In the genomic region with DNA sequence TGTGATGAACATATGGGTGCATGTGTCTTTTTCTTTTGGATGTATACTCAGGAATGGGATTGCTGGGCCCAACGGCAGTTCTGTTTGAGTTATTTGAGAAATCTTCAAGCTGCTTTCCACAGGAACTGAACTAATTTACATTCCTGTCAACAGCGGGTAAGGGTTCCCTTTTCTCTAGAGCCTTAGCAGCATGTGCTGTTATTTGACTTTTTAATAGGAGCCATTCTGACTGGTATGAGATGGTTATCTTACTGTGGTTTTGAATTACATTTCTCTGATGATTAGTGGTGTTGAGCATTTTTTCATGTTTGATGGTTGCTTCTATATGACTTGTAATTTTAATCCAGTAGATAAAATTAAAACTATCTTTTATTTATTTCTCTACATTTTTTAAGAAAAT, we compare ENCODE assay signal across 23 cellular contexts.
DNase-seq lines count a peak whose midpoint lies in the region; ATAC-seq, FAIRE-seq and TF ChIP-seq lines count a peak whose summit lies in the region.
"Had no signal": no experiment of that assay in that cellular context is flagged by ENCODE, and none has a peak within 500 bp of the region (broad histone marks: within the 10 kb centered on the region; RNA-seq: fewer than 3 reads in every experiment).

No MANE protein-coding gene starts in this region.

- H3K4me3 ChIP-seq in SJCRH30 (no peak overlapping the region), breast epithelium (no peak overlapping the region)

- DNase-seq in SIG-M5 treated with dmso at 0.1 percent for 504 hours (lab: John Stamatoyannopoulos, UW; ENCODE audit: unreplicated experiment) = peak; percentile 12
- DNase-seq in SIG-M5 (lab: John Stamatoyannopoulos, UW) = no peak
- peak; percentile 20 to 46 for DNase-seq in SJCRH30
- DNase-seq in breast epithelium (ENCODE audit: low spot score in 2 of 2) = no peak
- no peak for DNase-seq in cortex of kidney (lab: John Stamatoyannopoulos, UW)
- DNase-seq in HuH-7 (ENCODE audit: low spot score) = no peak
- DNase-seq: 8988T; activated B cell treated with CpG ODN at 0.5 μM for 24 hours; activated CD4-positive, alpha-beta T cell treated with anti-CD3 and anti-CD28 coated beads, Interleukin-2, amount 50 U/mL, for 4 hours; activated naive CD4-positive, alpha-beta T cell treated with anti-CD3 and anti-CD28 coated beads for 36 hours; anterior cingulate cortex; GDM1; islet precursor cell; naive thymus-derived CD4-positive, alpha-beta T cell; NCI-H1048; NCI-H187; NCI-H345; stimulated activated naive CD4-positive, alpha-beta T cell treated with Interleukin-2 at 50 U/mL for 16 hours; T-cell had no signal

- no peak for TF ChIP-seq CTCF in breast epithelium (IDR thresholded peaks at IDR 0.05)

- TF ChIP-seq POLR2A in breast epithelium (IDR thresholded peaks at IDR 0.05) = no peak

- H3K36me3 ChIP-seq in SJCRH30 (no peaks in the 10 kb centered on the region), breast epithelium (no peaks in the 10 kb centered on the region)

- intact Hi-C loops in breast epithelium (cut with DNase I; ENCODE audit: low total_unique reads) = no loop called here

- ATAC-seq in HG03439 (IDR thresholded peaks at IDR 0.05; ENCODE audit: unreplicated experiment) = no peak
- ATAC-seq: naive thymus-derived CD4-positive, alpha-beta T cell; Right ventricle myocardium inferior; T-cell had no signal

- H3K27me3 ChIP-seq in SJCRH30 = no peaks in the 10 kb centered on the region
- no peaks in the 10 kb centered on the region for H3K27me3 ChIP-seq in breast epithelium

- no peaks in the 10 kb centered on the region; the same call in 1 of the 2 replicates for H3K9me3 ChIP-seq in SJCRH30 (replicated peaks)
- no peaks in the 10 kb centered on the region for H3K9me3 ChIP-seq in breast epithelium

- H3K4me1 ChIP-seq in SJCRH30 = peaks cover 2% of the 10 kb centered on the region; the same call in 1 of the 2 replicates
- H3K4me1 ChIP-seq in breast epithelium = no peaks in the 10 kb centered on the region

- peak; percentile 76 for FAIRE-seq in endometrium (lab: Jason Lieb, UNC)
- FAIRE-seq: H1 had no signal

- H3K27ac ChIP-seq in SJCRH30 (peak overlapping the region; percentile 9; the same call in 1 of the 2 replicates), breast epithelium (no peak overlapping the region)

Comparison
In these comparisons a context has a peak if more than half of its experiments do, and no peak if none do; other contexts are left out.
1. DNase-seq: peak in SIG-M5 treated with dmso at 0.1 percent for 504 hours (single experiment) and SJCRH30 (2 of 2); none in SIG-M5 (single experiment), breast epithelium (0 of 2), cortex of kidney (single experiment) and HuH-7 (single experiment).